Comparison of ENCODE assay signal across 10 cellular contexts in the genomic region with DNA sequence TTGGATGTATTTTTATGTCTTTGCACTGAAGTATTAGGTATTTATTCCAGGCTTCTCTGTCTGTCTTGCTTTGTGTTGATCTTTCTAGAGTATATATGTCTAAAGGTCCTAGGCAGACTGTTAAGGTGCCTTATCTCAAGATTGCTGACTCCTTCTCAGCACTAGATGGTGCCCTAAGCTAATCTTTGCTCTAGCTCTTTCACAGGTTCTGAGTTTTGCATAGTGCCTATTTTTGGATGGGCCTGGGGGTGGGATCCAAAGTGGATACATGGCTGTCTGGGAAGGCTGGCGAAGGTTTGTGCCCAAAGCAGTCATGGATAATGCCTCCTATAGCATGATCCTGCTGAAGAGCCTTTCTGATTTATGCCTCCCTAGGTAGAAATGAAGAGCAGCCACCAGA.
A peak's percentile ranks its signal among the peaks of the same experiment; 100 is the strongest.
DNase-seq lines count a peak whose midpoint lies in the region; ATAC-seq and TF ChIP-seq lines count a peak whose summit lies in the region.
"Had no signal": no experiment of that assay in that cellular context is flagged by ENCODE, and none has a peak within 500 bp of the region (broad histone marks: within the 10 kb centered on the region; RNA-seq: fewer than 3 reads in every experiment).

No MANE protein-coding gene starts in this region.

- H3K4me3 ChIP-seq in AG09309 (ENCODE audit: control insufficient read depth, low read depth, low read length) (no peak overlapping the region), fibroblast of pulmonary artery (replicated peaks; ENCODE audit: low read depth, low read length) (no peak overlapping the region)
- H3K4me3 ChIP-seq: psoas muscle had no signal

- ATAC-seq in GM21528 (IDR thresholded peaks at IDR 0.05; ENCODE audit: low FRiP score, unreplicated experiment) = peak; percentile 73
- ATAC-seq in HG02798 (IDR thresholded peaks at IDR 0.05; ENCODE audit: poor library complexity, unreplicated experiment) = no peak
- ATAC-seq in HG03280 (IDR thresholded peaks at IDR 0.05; ENCODE audit: unreplicated experiment) = no peak
- ATAC-seq: psoas muscle had no signal

- no peak for DNase-seq in AG09309 (ENCODE audit: low read depth)
- peak; percentile 36 for DNase-seq in NCI-H460 (ENCODE audit: extremely low read depth, low read depth)
- peak; percentile 39 for DNase-seq in fibroblast of pulmonary artery (ENCODE audit: low read depth)
- DNase-seq in activated CD4-positive, alpha-beta T cell treated with anti-CD3 and anti-CD28 coated beads, Interleukin-2, amount 50 U/mL, for 48 hours = no peak
- DNase-seq in NCI-H2107 treated with DMSO at 0.1 percent for 48 hours (lab: John Stamatoyannopoulos, UW; ENCODE audit: unreplicated experiment) = no peak
- DNase-seq: caudate nucleus, psoas muscle had no signal

- TF ChIP-seq CTCF in AG09309 (IDR thresholded peaks at IDR 0.05; ENCODE audit: control insufficient read depth, insufficient read depth, low read depth, low read length, missing control alignments) (peak; percentile 68), fibroblast of pulmonary artery (IDR thresholded peaks at IDR 0.05; ENCODE audit: low read length, missing control alignments) (peak; percentile 49)

Comparison
In these comparisons a context has a peak if more than half of its experiments do, and no peak if none do; other contexts are left out.
1. DNase-seq: peak in NCI-H460 (single experiment) and fibroblast of pulmonary artery (single experiment); none in AG09309 (single experiment), activated CD4-positive, alpha-beta T cell treated with anti-CD3 and anti-CD28 coated beads, Interleukin-2, amount 50 U/mL, for 48 hours (0 of 2) and NCI-H2107 treated with DMSO at 0.1 percent for 48 hours (single experiment).